ENCODE assay signal across 22 cellular contexts in the genomic region with DNA sequence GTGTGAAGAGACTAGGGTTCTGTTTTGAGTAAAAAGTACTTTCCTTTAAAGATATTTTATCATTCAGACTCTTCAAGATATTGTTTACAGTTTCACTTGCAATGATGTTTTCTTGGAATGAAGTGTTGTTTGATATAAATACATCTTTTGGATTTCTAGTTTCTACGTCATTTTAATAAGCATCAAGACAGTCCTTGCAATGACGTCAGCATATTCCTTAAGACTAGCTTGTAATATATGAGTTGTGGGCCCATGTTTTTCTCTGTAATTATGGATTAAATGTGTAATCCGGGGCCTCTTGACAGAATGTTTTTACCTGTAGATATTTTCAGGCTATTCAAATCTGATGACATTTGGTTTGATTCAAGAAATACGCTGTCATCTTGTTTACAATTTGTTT.
DNase-seq lines count a peak whose midpoint lies in the region; ATAC-seq, FAIRE-seq and TF ChIP-seq lines count a peak whose summit lies in the region.
"Had no signal": no experiment of that assay in that cellular context is flagged by ENCODE, and none has a peak within 500 bp of the region (broad histone marks: within the 10 kb centered on the region; RNA-seq: fewer than 3 reads in every experiment).

No MANE protein-coding gene starts in this region.

- TF ChIP-seq POLR2A in K562 (conservative IDR thresholded peaks at IDR 0.05), result no peak

- no peak for TF ChIP-seq CTCF in HEK293 (tag by site-specific recombination; IDR thresholded peaks at IDR 0.05)
- TF ChIP-seq CTCF in K562 (IDR thresholded peaks at IDR 0.05 in 2 of 3, conservative IDR thresholded peaks at IDR 0.05 in 1 of 3; ENCODE audit: insufficient read depth in 2 of 3, low read depth in 1 of 3, low read length in 3 of 3), result no peak
- TF ChIP-seq CTCF in brain microvascular endothelial cell (IDR thresholded peaks at IDR 0.05; ENCODE audit: low read depth, low read length, missing control alignments), result no peak

- no peak for ATAC-seq in K562

- no peaks in the 10 kb centered on the region for H4K20me1 ChIP-seq in K562 (replicated peaks; ENCODE audit: control insufficient read depth, insufficient read depth, low read length)
- H4K20me1 ChIP-seq: BLaER1 had no signal

- H3K36me3 ChIP-seq in HEK293 (ENCODE audit: control insufficient read depth in 2 of 2, insufficient read depth in 1 of 2, low read length in 2 of 2) (no peaks in the 10 kb centered on the region), K562 (ENCODE audit: control insufficient read depth, insufficient read depth, low read length) (no peaks in the 10 kb centered on the region), brain microvascular endothelial cell (replicated peaks) (no peaks in the 10 kb centered on the region)
- H3K36me3 ChIP-seq: BE2C, BLaER1 had no signal

- no peak overlapping the region for H2AFZ ChIP-seq in K562 (ENCODE audit: low read depth, low read length)

- no peaks in the 10 kb centered on the region for H3K79me2 ChIP-seq in K562 (ENCODE audit: control insufficient read depth, insufficient read depth, low read length)

- TF ChIP-seq RAD21 in K562 (CRISPR knock-in tag; conservative IDR thresholded peaks at IDR 0.05 in 1 of 2, IDR thresholded peaks at IDR 0.05 in 1 of 2), result no peak

- CTCF ChIA-PET in HEK293 (lab: Yijun Ruan, JAX), result interaction anchor here (2.0 kb wide), 1 partner anchor 74 kb away, joined by 6 read pairs; no protein-coding TSS in a partner anchor
- CTCF ChIA-PET in K562 (lab: Yijun Ruan, JAX; ENCODE audit: low intra/inter-chr PET ratio), result no interaction called here

- no peak overlapping the region for H3K4me3 ChIP-seq in HEK293 (ENCODE audit: low read depth, low read length)
- H3K4me3 ChIP-seq in K562, result no peak overlapping the region
- H3K4me3 ChIP-seq in brain microvascular endothelial cell (ENCODE audit: low read depth, low read length), result no peak overlapping the region
- H3K4me3 ChIP-seq: BLaER1 had no signal

- POLR2A ChIA-PET in HEK293 (lab: Yijun Ruan, JAX) (no interaction called here), K562 (lab: Yijun Ruan, JAX) (no interaction called here)

- in situ Hi-C loops in K562 (cut with MboI), result no loop called here
- in situ Hi-C loops in brain microvascular endothelial cell (cut with HindIII; ENCODE audit: low pct_ligation_motif_present, low sequenced_read_pairs), result no loop called here

- peak; percentile 10 for DNase-seq in D341Med (ENCODE audit: low spot score)
- peak; percentile 79 for DNase-seq in NCI-H524 treated with DMSO at 0.1 percent for 48 hours (lab: John Stamatoyannopoulos, UW)
- no peak for DNase-seq in K562 (ENCODE audit: extremely low read depth in 1 of 4, low spot score in 3 of 4)
- DNase-seq in GM19238 (ENCODE audit: insufficient read length, low spot score), result no peak
- no peak for DNase-seq in brain microvascular endothelial cell
- no peak for DNase-seq in glomerular visceral epithelial cell (ENCODE audit: extremely low spot score)
- DNase-seq in effector CD4-positive, alpha-beta T cell, result no peak
- DNase-seq: 8988T; ACHN; BE2C; C1 segment of cervical spinal cord; CD4-positive, alpha-beta memory T cell; CD4-positive, CD25-positive, alpha-beta regulatory T cell; CD8-positive, alpha-beta memory T cell; COR-L47; DMS79 treated with DMSO at 0.1 percent for 48 hours; GF-D8 had no signal

- no peak overlapping the region for H3K9ac ChIP-seq in K562 (ENCODE audit: insufficient read depth in 1 of 2, low read depth in 2 of 2, low read length in 2 of 2)
- H3K9ac ChIP-seq: BLaER1 had no signal

- intact Hi-C loops in K562 (cut with micrococcal nuclease), result no loop called here

- H3K27ac ChIP-seq in HEK293 (ENCODE audit: extremely low read depth, low read depth, low read length) (no peak overlapping the region), K562 (ENCODE audit: extremely low read depth, low read depth, low read length) (no peak overlapping the region), brain microvascular endothelial cell (no peak overlapping the region)
- H3K27ac ChIP-seq: BLaER1 had no signal

- BruUV-seq in K562 (replicated peaks; lab: Mats Ljungman, UMichigan), result no TSS peak

- H3K4me2 ChIP-seq in K562 (ENCODE audit: insufficient read depth, low read length), result no peak overlapping the region
- H3K4me2 ChIP-seq: BLaER1 had no signal

- peaks cover 0 to 3% of the 10 kb centered on the region in 2 experiments; a peak in 2 of 5 replicates for H3K27me3 ChIP-seq in K562 (ENCODE audit: control insufficient read depth in 2 of 2, insufficient read depth in 2 of 2, low read length in 2 of 2)
- no peaks in the 10 kb centered on the region for H3K27me3 ChIP-seq in brain microvascular endothelial cell (replicated peaks)
- H3K27me3 ChIP-seq: BE2C had no signal

- no peak for FAIRE-seq in K562 (lab: Jason Lieb, UNC)
- FAIRE-seq: A204.1, G401.6, GM12891 had no signal

- H3K4me1 ChIP-seq in HEK293 (ENCODE audit: control insufficient read depth, insufficient read depth, low read length) (no peaks in the 10 kb centered on the region), K562 (replicated peaks in 1 of 2; ENCODE audit: control insufficient read depth in 2 of 2, insufficient read depth in 2 of 2, low read length in 2 of 2) (no peaks in the 10 kb centered on the region; a peak in 1 of 5 replicates)
- H3K4me1 ChIP-seq: BE2C, BLaER1 had no signal

- 5% methylated on average over 4 of the region's 4 CpGs for WGBS in K562 (ENCODE audit: insufficient coverage, low coverage, missing lambda C conversion rate)

- TF ChIP-seq EP300 in K562 (IDR thresholded peaks at IDR 0.05; ENCODE audit: low read length), result no peak

- H3K9me3 ChIP-seq in HEK293 (ENCODE audit: control insufficient read depth, insufficient read depth, low read depth, low read length) (no peaks in the 10 kb centered on the region), K562 (replicated peaks; ENCODE audit: control insufficient read depth, insufficient read depth, low read depth, low read length) (no peaks in the 10 kb centered on the region)
- H3K9me3 ChIP-seq: BE2C, BLaER1 had no signal

- H3K9me1 ChIP-seq in K562 (ENCODE audit: control insufficient read depth, insufficient read depth, low read length), result no peaks in the 10 kb centered on the region

TF ChIP-seq in HEK293, 187 proteins besides CTCF, POLR2A, EP300 and RAD21 (continues in another document):
- TF ChIP-seq, protein P1, sequence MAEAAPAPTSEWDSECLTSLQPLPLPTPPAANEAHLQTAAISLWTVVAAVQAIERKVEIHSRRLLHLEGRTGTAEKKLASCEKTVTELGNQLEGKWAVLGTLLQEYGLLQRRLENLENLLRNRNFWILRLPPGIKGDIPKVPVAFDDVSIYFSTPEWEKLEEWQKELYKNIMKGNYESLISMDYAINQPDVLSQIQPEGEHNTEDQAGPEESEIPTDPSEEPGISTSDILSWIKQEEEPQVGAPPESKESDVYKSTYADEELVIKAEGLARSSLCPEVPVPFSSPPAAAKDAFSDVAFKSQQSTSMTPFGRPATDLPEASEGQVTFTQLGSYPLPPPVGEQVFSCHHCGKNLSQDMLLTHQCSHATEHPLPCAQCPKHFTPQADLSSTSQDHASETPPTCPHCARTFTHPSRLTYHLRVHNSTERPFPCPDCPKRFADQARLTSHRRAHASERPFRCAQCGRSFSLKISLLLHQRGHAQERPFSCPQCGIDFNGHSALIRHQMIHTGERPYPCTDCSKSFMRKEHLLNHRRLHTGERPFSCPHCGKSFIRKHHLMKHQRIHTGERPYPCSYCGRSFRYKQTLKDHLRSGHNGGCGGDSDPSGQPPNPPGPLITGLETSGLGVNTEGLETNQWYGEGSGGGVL (tag by site-specific recombination; IDR thresholded peaks at IDR 0.05), result no peak
- TF ChIP-seq IKZF3 (tag by site-specific recombination; IDR thresholded peaks at IDR 0.05), result no peak
- TF ChIP-seq, protein P2, sequence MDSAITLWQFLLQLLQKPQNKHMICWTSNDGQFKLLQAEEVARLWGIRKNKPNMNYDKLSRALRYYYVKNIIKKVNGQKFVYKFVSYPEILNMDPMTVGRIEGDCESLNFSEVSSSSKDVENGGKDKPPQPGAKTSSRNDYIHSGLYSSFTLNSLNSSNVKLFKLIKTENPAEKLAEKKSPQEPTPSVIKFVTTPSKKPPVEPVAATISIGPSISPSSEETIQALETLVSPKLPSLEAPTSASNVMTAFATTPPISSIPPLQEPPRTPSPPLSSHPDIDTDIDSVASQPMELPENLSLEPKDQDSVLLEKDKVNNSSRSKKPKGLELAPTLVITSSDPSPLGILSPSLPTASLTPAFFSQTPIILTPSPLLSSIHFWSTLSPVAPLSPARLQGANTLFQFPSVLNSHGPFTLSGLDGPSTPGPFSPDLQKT (IDR thresholded peaks at IDR 0.05; ENCODE audit: borderline replicate concordance, low read depth, low read length), result peak; percentile 29; the same call in 1 of the 2 replicates

TF ChIP-seq in K562, 482 proteins besides CTCF, POLR2A, EP300 and RAD21:
- TF ChIP-seq, protein P3, sequence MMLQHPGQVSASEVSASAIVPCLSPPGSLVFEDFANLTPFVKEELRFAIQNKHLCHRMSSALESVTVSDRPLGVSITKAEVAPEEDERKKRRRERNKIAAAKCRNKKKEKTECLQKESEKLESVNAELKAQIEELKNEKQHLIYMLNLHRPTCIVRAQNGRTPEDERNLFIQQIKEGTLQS (IDR thresholded peaks at IDR 0.05), result peak; percentile 41
- TF ChIP-seq, protein P3 (CRISPR knock-in tag; conservative IDR thresholded peaks at IDR 0.05), result no peak
- TF ChIP-seq ATF1 (CRISPR knock-in tag; IDR thresholded peaks at IDR 0.05) (no peak), ATF1 (tag; IDR thresholded peaks at IDR 0.05) (peak; percentile 55; the same call in 1 of the 2 replicates), MTA3 (IDR thresholded peaks at IDR 0.05; ENCODE audit: borderline replicate concordance) (no peak), MAFG (tag; conservative IDR thresholded peaks at IDR 0.05) (0 out of 2 replicates have a peak, but pooled peaks have one; percentile 19), ATF7 (IDR thresholded peaks at IDR 0.05) (peak; percentile 53; the same call in 1 of the 2 replicates)
TF ChIP-seq in K562: peak in this region for 4.

Comparison
In these comparisons a context has a peak if more than half of its experiments do, and no peak if none do; other contexts are left out.
1. DNase-seq: peak in D341Med (single experiment) and NCI-H524 treated with DMSO at 0.1 percent for 48 hours (single experiment); none in K562 (0 of 4), GM19238 (single experiment), brain microvascular endothelial cell (single experiment), glomerular visceral epithelial cell (single experiment) and effector CD4-positive, alpha-beta T cell (single experiment).